8 cellular contexts compared by ENCODE assay signal in the genomic region with DNA sequence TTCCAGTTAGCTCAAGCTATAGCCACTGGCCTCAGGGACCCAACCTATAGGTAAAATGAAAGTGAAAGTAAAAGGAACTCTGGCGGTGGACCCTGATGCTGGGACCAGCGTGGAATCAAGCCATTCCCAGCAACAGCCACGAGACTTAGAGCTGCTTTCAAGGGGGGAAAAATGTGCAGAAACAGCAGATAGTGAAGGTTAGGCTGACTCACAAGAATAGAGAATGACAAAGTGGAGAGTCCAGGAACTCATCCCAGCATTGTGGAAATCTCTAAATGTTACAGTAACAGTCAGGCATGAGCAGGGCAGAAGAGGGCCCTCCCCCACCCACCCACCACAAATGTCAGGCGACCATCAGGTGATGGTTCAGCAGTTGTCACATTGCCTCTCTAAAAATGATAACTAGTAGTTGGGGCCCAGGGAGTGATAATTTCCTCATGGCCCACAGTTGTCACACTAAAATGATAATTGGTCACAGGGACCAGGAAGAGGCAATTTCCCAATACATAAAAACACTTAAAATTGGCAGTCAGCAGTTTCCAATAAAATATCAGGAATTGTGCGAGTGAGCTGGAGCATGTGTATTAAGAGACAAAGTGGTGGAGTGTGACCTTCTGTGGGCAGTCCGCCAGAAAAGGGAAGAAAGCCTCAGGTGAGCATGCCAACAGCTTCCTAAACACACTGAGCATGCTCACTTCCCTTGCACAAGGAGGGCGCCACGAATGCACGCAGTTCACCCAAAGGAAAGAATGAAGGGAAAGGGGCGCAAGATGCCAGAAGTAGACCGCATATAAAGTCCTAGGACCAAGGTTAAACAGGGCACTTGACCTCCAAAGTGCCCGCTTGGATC.
DNase-seq lines count a peak whose midpoint lies in the region; ATAC-seq and TF ChIP-seq lines count a peak whose summit lies in the region.

No MANE protein-coding gene starts in this region.

- H3K27ac Mint-ChIP-seq in CD4-positive, alpha-beta T cell: no peak overlapping the region
- H3K27ac Mint-ChIP-seq in stimulated activated naive CD8-positive, alpha-beta T cell treated with anti-CD3 and anti-CD28 coated beads, Interleukin-15, amount 100 ng/mL, for 72 hours: peak overlapping the region in 1 of 2 donors; percentile 80

- CTCF ChIA-PET in CD4-positive, alpha-beta T cell (lab: Charles Lee): no interaction called here

- H3K4me3 Mint-ChIP-seq in CD4-positive, alpha-beta T cell: peak overlapping the region; percentile 83
- peak overlapping the region; percentile 66 to 72 for H3K4me3 Mint-ChIP-seq in stimulated activated naive CD8-positive, alpha-beta T cell treated with anti-CD3 and anti-CD28 coated beads, Interleukin-15, amount 100 ng/mL, for 72 hours

- POLR2A ChIA-PET in CD4-positive, alpha-beta T cell (lab: Charles Lee): interaction anchor here (0.7 kb wide), 1 partner anchor 22 kb away, joined by 3 read pairs; no protein-coding TSS in a partner anchor

- H3K36me3 ChIP-seq in SJSA1: no peaks in the 10 kb centered on the region
- H3K36me3 ChIP-seq in fibroblast of lung (ENCODE audit: control insufficient read depth, insufficient read depth, low read length): no peaks in the 10 kb centered on the region

- intact Hi-C loops in CD4-positive, alpha-beta T cell (cut with DNase I, micrococcal nuclease): no loop called here

- peak overlapping the region; percentile 11 for H3K4me2 ChIP-seq in fibroblast of lung (ENCODE audit: extremely low read depth, insufficient read depth, low read length)

- DNase-seq in CD4-positive, alpha-beta T cell: no peak
- DNase-seq in SJSA1 (ENCODE audit: low read depth in 1 of 2, low spot score in 2 of 2) (peak in 1 of 2 experiments; percentile 28), fibroblast of lung (ENCODE audit: low read depth in 2 of 2) (peak; percentile 42 to 45), substantia nigra (lab: John Stamatoyannopoulos, UW) (no peak), T-helper 9 cell (no peak)
- DNase-seq in stimulated activated naive CD8-positive, alpha-beta T cell treated with anti-CD3 and anti-CD28 coated beads, Interleukin-15, amount 100 ng/mL, for 72 hours: no peak

- no peaks in the 10 kb centered on the region for H3K79me2 ChIP-seq in fibroblast of lung (ENCODE audit: control insufficient read depth, insufficient read depth, low read length)

- H4K20me1 ChIP-seq in fibroblast of lung (ENCODE audit: control insufficient read depth, extremely low read depth, insufficient read depth, low read length): no peaks in the 10 kb centered on the region

- no peaks in the 10 kb centered on the region for H3K27me3 ChIP-seq in CD4-positive, alpha-beta T cell (ENCODE audit: control insufficient read depth, insufficient read depth, low read length)
- H3K27me3 ChIP-seq in SJSA1 (replicated peaks) (no peaks in the 10 kb centered on the region), fibroblast of lung (ENCODE audit: control insufficient read depth, insufficient read depth, low read length) (no peaks in the 10 kb centered on the region)

- H2AFZ ChIP-seq in fibroblast of lung (ENCODE audit: low read length): peak overlapping the region; percentile 22

- H3K4me3 ChIP-seq in SJSA1 (peak overlapping the region; percentile 26), fibroblast of lung (replicated peaks in 1 of 4; ENCODE audit: control extremely low read depth in 1 of 4, insufficient read depth in 1 of 4, low read depth in 3 of 4, low read length in 4 of 4) (peak overlapping the region in 1 of 4 experiments; percentile 16)

- H3K4me1 ChIP-seq in SJSA1 (replicated peaks): no peaks in the 10 kb centered on the region; the same call in 1 of the 2 replicates
- no peaks in the 10 kb centered on the region for H3K4me1 ChIP-seq in fibroblast of lung (ENCODE audit: control insufficient read depth, extremely low read depth, insufficient read depth, low read length)

- no peaks in the 10 kb centered on the region for H3K9me3 Mint-ChIP-seq in CD4-positive, alpha-beta T cell
- no peaks in the 10 kb centered on the region for H3K9me3 Mint-ChIP-seq in stimulated activated naive CD8-positive, alpha-beta T cell treated with anti-CD3 and anti-CD28 coated beads, Interleukin-15, amount 100 ng/mL, for 72 hours

- H3K9me3 ChIP-seq in CD4-positive, alpha-beta T cell (ENCODE audit: control insufficient read depth, low read length): no peaks in the 10 kb centered on the region
- no peaks in the 10 kb centered on the region for H3K9me3 ChIP-seq in SJSA1 (replicated peaks)
- H3K9me3 ChIP-seq in fibroblast of lung (ENCODE audit: control insufficient read depth, insufficient read depth, low read depth, low read length): no peaks in the 10 kb centered on the region

- no peak overlapping the region for H3K27ac ChIP-seq in CD4-positive, alpha-beta T cell (ENCODE audit: low read depth, low read length)
- H3K27ac ChIP-seq in SJSA1: 0 out of 2 replicates have a peak overlapping the region, but pooled peaks have one; percentile 1
- no peak overlapping the region for H3K27ac ChIP-seq in fibroblast of lung (ENCODE audit: insufficient read depth, low read length)
- no peak overlapping the region for H3K27ac ChIP-seq in substantia nigra (ENCODE audit: low read depth, low read length, poor library complexity, severe bottlenecking)

- H3K27me3 Mint-ChIP-seq in CD4-positive, alpha-beta T cell: peaks cover 4% of the 10 kb centered on the region
- H3K27me3 Mint-ChIP-seq in stimulated activated naive CD8-positive, alpha-beta T cell treated with anti-CD3 and anti-CD28 coated beads, Interleukin-15, amount 100 ng/mL, for 72 hours: no peaks in the 10 kb centered on the region

- TF ChIP-seq CTCF in CD4-positive, alpha-beta T cell (IDR thresholded peaks at IDR 0.05): no peak
- TF ChIP-seq CTCF in fibroblast of lung (conservative IDR thresholded peaks at IDR 0.05 in 1 of 2, IDR thresholded peaks at IDR 0.05 in 1 of 2; ENCODE audit: low read depth in 1 of 2, low read length in 2 of 2): no peak

- H3K36me3 Mint-ChIP-seq in CD4-positive, alpha-beta T cell (ENCODE audit: low read depth): no peaks in the 10 kb centered on the region

- no peak overlapping the region for H3K9ac ChIP-seq in fibroblast of lung (ENCODE audit: insufficient read depth, low read length)

- no peak for ATAC-seq in CD4-positive, alpha-beta T cell (ENCODE audit: poor library complexity)
- ATAC-seq in HG02610 (IDR thresholded peaks at IDR 0.05; ENCODE audit: unreplicated experiment) (peak; percentile 33), HG03432 (IDR thresholded peaks at IDR 0.05; ENCODE audit: unreplicated experiment) (no peak)
- peak; percentile 51 for ATAC-seq in stimulated activated naive CD8-positive, alpha-beta T cell treated with anti-CD3 and anti-CD28 coated beads, Interleukin-15, amount 100 ng/mL, for 72 hours

- H3K4me1 Mint-ChIP-seq in CD4-positive, alpha-beta T cell (ENCODE audit: low read depth): peaks cover 30% of the 10 kb centered on the region
- peaks cover 9% of the 10 kb centered on the region for H3K4me1 Mint-ChIP-seq in stimulated activated naive CD8-positive, alpha-beta T cell treated with anti-CD3 and anti-CD28 coated beads, Interleukin-15, amount 100 ng/mL, for 72 hours

Comparison
In these comparisons a context has a peak if more than half of its experiments do, and no peak if none do; other contexts are left out.
1. ATAC-seq: peak in HG02610 (single experiment) and stimulated activated naive CD8-positive, alpha-beta T cell treated with anti-CD3 and anti-CD28 coated beads, Interleukin-15, amount 100 ng/mL, for 72 hours (single experiment); none in CD4-positive, alpha-beta T cell (single experiment) and HG03432 (single experiment).
2. DNase-seq: peak in fibroblast of lung (2 of 2); none in CD4-positive, alpha-beta T cell (0 of 10), stimulated activated naive CD8-positive, alpha-beta T cell treated with anti-CD3 and anti-CD28 coated beads, Interleukin-15, amount 100 ng/mL, for 72 hours (0 of 2), substantia nigra (0 of 49) and T-helper 9 cell (single experiment).